ENCODE assay signal across 11 cellular contexts in the genomic region with DNA sequence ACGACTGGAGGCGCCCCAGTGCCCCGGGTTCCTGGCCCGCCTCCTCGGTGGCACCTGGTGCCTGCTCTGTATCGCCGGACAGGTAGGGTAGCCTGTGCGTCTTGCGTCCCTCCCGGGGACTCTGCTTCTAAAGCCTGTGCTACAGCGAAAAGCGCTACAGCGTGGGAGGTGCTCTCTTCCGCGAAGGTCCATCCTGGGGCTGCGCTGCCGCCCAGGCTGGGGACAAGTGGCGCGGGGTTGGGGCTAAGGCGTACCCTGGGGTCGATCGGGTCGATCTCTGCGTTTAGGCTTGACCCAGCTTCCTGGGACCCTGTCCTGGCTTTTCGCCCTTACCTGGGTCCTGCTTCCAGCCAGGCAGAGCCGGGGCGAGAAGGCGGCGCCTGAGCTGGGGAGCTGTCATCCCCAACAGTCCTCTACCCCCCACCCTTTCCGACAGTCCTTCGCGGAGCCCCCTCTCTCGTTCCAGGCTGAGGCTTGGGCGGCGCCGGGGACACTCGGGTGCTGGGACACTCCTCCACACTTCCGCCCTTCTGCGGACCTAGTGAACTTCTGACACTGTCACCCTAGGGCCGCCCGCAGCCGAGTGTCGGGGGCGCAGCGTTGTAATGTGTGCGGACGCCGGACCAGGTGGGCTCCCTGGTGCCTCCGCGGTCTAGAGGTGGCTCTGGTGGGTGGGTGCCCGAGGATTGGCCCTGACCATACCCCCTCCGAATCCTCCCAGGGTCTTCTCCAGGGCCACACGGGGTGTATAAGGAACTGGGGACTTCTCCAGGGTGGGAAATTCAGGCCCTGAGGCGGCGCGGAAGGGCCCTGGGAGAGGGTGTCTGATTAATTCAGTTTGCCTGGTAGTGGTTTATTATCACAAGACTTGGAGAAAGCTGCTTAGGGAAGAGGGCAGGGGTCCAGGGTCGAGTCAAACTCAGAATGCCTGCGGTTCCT.
DNase-seq lines count a peak whose midpoint lies in the region; ATAC-seq and TF ChIP-seq lines count a peak whose summit lies in the region.
"Had no signal": no experiment of that assay in that cellular context is flagged by ENCODE, and none has a peak within 500 bp of the region (broad histone marks: within the 10 kb centered on the region; RNA-seq: fewer than 3 reads in every experiment).

No MANE protein-coding gene starts in this region.

- H3K4me2 ChIP-seq in H9 (ENCODE audit: insufficient read depth, insufficient read length, low read length), result peak overlapping the region; percentile 84

- TF ChIP-seq POLR2A in right lobe of liver (IDR thresholded peaks at IDR 0.05), result no peak

- H3K27ac Mint-ChIP-seq in H9, result no peak overlapping the region
- H3K27ac Mint-ChIP-seq: CD8-positive, alpha-beta memory T cell had no signal

- H2AFZ ChIP-seq in H9 (ENCODE audit: low read length), result no peak overlapping the region

- no peak overlapping the region for H3T11ph ChIP-seq in H9 (ENCODE audit: low read length)

- ATAC-seq in right lobe of liver (peak; percentile 24 to 54 (median 41)), HG02763 (IDR thresholded peaks at IDR 0.05; ENCODE audit: unreplicated experiment) (no peak), GM18502 (IDR thresholded peaks at IDR 0.05; ENCODE audit: poor library complexity, unreplicated experiment) (no peak)
- peak; percentile 14 for ATAC-seq in stimulated activated naive CD8-positive, alpha-beta T cell treated with anti-CD3 and anti-CD28 coated beads, Interleukin-15, Interleukin-2, amounts not matched to agents 100 U/mL and 50 U/mL, for 24 hours

- H3K27me3 ChIP-seq in H9 (ENCODE audit: insufficient read depth, low read length) (peaks cover 34% of the 10 kb centered on the region), ectodermal cell (ENCODE audit: control insufficient read depth, insufficient read depth, low read length, poor library complexity, severe bottlenecking) (peaks cover 62% of the 10 kb centered on the region), right lobe of liver (peaks cover 0 to 15% of the 10 kb centered on the region in 2 donors)

- H3K36me3 Mint-ChIP-seq in H9 (ENCODE audit: insufficient read depth in 1 of 3, low read depth in 3 of 3), result no peaks in the 10 kb centered on the region; a peak in 2 of 7 replicates
- H3K36me3 Mint-ChIP-seq: CD8-positive, alpha-beta memory T cell had no signal

- no peak overlapping the region for H2AK5ac ChIP-seq in H9 (ENCODE audit: insufficient read length, low read length)

- TF ChIP-seq CTCF in H9 (conservative IDR thresholded peaks at IDR 0.05) (no peak), right lobe of liver (IDR thresholded peaks at IDR 0.05) (no peak)

- H2BK5ac ChIP-seq in H9 (ENCODE audit: insufficient read length, low read length), result no peak overlapping the region

- H3K9me3 ChIP-seq in H9 (ENCODE audit: control insufficient read depth, low read depth, low read length) (no peaks in the 10 kb centered on the region), ectodermal cell (ENCODE audit: control insufficient read depth, low read length) (no peaks in the 10 kb centered on the region), right lobe of liver (no peaks in the 10 kb centered on the region)
- H3K9me3 ChIP-seq: neutrophil had no signal

- intact Hi-C loops in right lobe of liver (cut with DNase I), result no loop called here
- intact Hi-C loops in posterior vena cava (cut with DNase I), result no loop called here

- H3K36me3 ChIP-seq in ectodermal cell (ENCODE audit: control insufficient read depth, insufficient read depth, low read length) (no peaks in the 10 kb centered on the region), right lobe of liver (no peaks in the 10 kb centered on the region)
- H3K36me3 ChIP-seq: neutrophil had no signal

- no peak overlapping the region for H2BK12ac ChIP-seq in H9 (ENCODE audit: insufficient read length, low read depth, low read length)

- peaks cover 9 to 11% of the 10 kb centered on the region in 2 experiments; a peak in 3 of 4 replicates for H3K4me1 Mint-ChIP-seq in H9
- H3K4me1 Mint-ChIP-seq: CD8-positive, alpha-beta memory T cell had no signal

- H3K4me3 Mint-ChIP-seq in H9, result peak overlapping the region; percentile 68 to 86
- H3K4me3 Mint-ChIP-seq: CD8-positive, alpha-beta memory T cell had no signal

- no peaks in the 10 kb centered on the region for H4K20me1 ChIP-seq in H9 (ENCODE audit: control insufficient read depth, insufficient read depth, insufficient read length)

- no peak overlapping the region for H3K23ac ChIP-seq in H9 (ENCODE audit: insufficient read length, low read depth, low read length)

- no peak overlapping the region for H3K56ac ChIP-seq in H9 (ENCODE audit: insufficient read length, low read depth, low read length)

- H3K4me3 ChIP-seq in ectodermal cell (ENCODE audit: insufficient read depth, low read depth, low read length) (peak overlapping the region; percentile 32), right lobe of liver (peak overlapping the region; percentile 12 to 35 (median 32))

- DNase-seq in H9 (peak; percentile 61), right lobe of liver (peak in 2 of 3 donors; percentile 19 to 49), CD1c-positive myeloid dendritic cell (ENCODE audit: extremely low spot score) (no peak), posterior vena cava (ENCODE audit: low spot score) (no peak)
- no peak for DNase-seq in stimulated activated naive CD8-positive, alpha-beta T cell treated with anti-CD3 and anti-CD28 coated beads, Interleukin-15, Interleukin-2, amounts not matched to agents 100 U/mL and 50 U/mL, for 24 hours
- DNase-seq: activated CD8-positive, alpha-beta memory T cell treated with anti-CD3 and anti-CD28 coated beads for 24 hours; CD8-positive, alpha-beta memory T cell had no signal

- H3K18ac ChIP-seq in H9 (ENCODE audit: insufficient read length, low read depth, low read length), result no peak overlapping the region

- peaks cover 14% of the 10 kb centered on the region for H3K23me2 ChIP-seq in H9 (ENCODE audit: insufficient read length, low read depth, low read length, poor library complexity, severe bottlenecking)

- no peak overlapping the region for H4K91ac ChIP-seq in H9 (ENCODE audit: insufficient read length, low read depth, low read length)

- H3K9me3 Mint-ChIP-seq in H9, result no peaks in the 10 kb centered on the region; a peak in 1 of 5 replicates

- H4K8ac ChIP-seq in H9 (replicated peaks; ENCODE audit: insufficient read length, low read depth, low read length), result no peak overlapping the region

- H2BK20ac ChIP-seq in H9 (ENCODE audit: low read depth, low read length, poor library complexity, severe bottlenecking), result no peak overlapping the region

- no peak overlapping the region for H4K5ac ChIP-seq in H9 (ENCODE audit: insufficient read length, low read depth, low read length)

- no peaks in the 10 kb centered on the region for H3K79me1 ChIP-seq in H9 (ENCODE audit: insufficient read depth, low read depth, low read length, poor library complexity, severe bottlenecking)

- peaks cover 70% of the 10 kb centered on the region for H3K27me3 Mint-ChIP-seq in H9 (ENCODE audit: low read depth)

- H3K9ac ChIP-seq in H9 (ENCODE audit: extremely low read depth, insufficient read length, low read length), result no peak overlapping the region

- H3K4me1 ChIP-seq in H9 (ENCODE audit: insufficient read depth, low read length) (no peaks in the 10 kb centered on the region), ectodermal cell (ENCODE audit: control insufficient read depth, insufficient read depth, low read length) (peaks cover 9% of the 10 kb centered on the region), right lobe of liver (peaks cover 0 to 13% (median 0%) of the 10 kb centered on the region in 4 donors)

- no CpG with 5 or more reads among the region's 58 CpGs for WGBS in H9 (ENCODE audit: extremely low coverage, insufficient read length, low lambda C conversion rate)
- WGBS in ectodermal cell, 2 experiments, result 12 to 13% methylated on average over 58 of the region's 58 CpGs
- WGBS in right lobe of liver (ENCODE audit: insufficient coverage, low coverage, low lambda C conversion rate, missing lambda C conversion rate), result 7% methylated on average over 21 of the region's 58 CpGs

- H2BK120ac ChIP-seq in H9 (ENCODE audit: low read depth, low read length, poor library complexity, severe bottlenecking), result no peak overlapping the region

- H3K14ac ChIP-seq in H9 (ENCODE audit: insufficient read depth, low read length), result no peak overlapping the region

- H3K27ac ChIP-seq in H9 (ENCODE audit: insufficient read length, low read depth, low read length), result no peak overlapping the region
- H3K27ac ChIP-seq in ectodermal cell (ENCODE audit: insufficient read depth, low read depth, low read length, poor library complexity, severe bottlenecking), result no peak overlapping the region
- H3K27ac ChIP-seq in right lobe of liver, result peak overlapping the region in 2 of 3 donors; percentile 33 to 40
- H3K27ac ChIP-seq: neutrophil had no signal

- no peak overlapping the region for H2BK15ac ChIP-seq in H9 (ENCODE audit: low read depth, low read length)

- H3K79me2 ChIP-seq in H9 (ENCODE audit: insufficient read depth, low read length), result no peaks in the 10 kb centered on the region

- no peak overlapping the region for H3K4ac ChIP-seq in H9 (ENCODE audit: low read depth, low read length)

Comparison
In these comparisons a context has a peak if more than half of its experiments do, and no peak if none do; other contexts are left out.
1. DNase-seq: peak in H9 (single experiment) and right lobe of liver (2 of 3); none in stimulated activated naive CD8-positive, alpha-beta T cell treated with anti-CD3 and anti-CD28 coated beads, Interleukin-15, Interleukin-2, amounts not matched to agents 100 U/mL and 50 U/mL, for 24 hours (single experiment), CD1c-positive myeloid dendritic cell (single experiment) and posterior vena cava (single experiment).
2. H3K27ac ChIP-seq: peak in right lobe of liver (2 of 3); none in H9 (single experiment) and ectodermal cell (single experiment).
3. ATAC-seq: peak in right lobe of liver (4 of 4) and stimulated activated naive CD8-positive, alpha-beta T cell treated with anti-CD3 and anti-CD28 coated beads, Interleukin-15, Interleukin-2, amounts not matched to agents 100 U/mL and 50 U/mL, for 24 hours (single experiment); none in HG02763 (single experiment) and GM18502 (single experiment).